In the genomic region with DNA sequence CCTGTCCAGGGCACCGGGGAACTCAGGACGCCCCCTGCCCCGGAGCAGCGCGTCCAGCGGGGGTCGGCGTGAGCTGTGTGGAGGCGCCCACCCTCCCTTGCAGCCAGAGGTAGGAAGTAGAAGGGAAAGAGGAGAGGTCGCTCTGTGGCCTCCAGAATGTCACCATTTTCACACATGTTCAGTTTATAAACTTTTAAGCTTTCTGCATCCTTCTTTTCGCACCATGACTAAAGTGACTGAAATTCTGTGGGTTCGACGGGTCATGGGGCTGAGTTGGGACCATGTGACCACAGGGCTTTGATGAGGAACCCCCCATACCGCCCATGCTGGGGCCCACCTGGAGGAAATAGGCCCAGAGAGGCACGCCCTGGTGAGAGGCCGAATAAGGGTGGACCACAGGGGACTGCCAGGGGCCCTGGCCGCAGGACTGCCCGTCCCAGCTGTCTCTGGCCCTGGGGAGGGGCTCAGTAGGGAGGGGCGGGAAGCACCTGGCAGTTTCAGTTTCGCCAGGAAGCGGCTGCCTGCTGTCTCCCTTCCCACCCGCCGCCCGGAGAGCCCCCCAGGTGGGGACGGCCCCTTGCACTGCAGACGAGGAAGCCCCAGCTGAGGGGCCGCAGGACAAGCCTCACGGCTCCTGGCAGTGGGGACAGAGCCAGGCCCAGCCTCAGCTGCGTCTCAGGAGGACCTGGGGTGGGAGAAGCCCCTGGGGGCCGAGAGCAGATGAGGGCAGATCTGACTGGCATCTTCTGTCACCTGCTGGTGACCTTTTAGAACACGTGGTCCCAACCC, we compare ENCODE assay signal across 12 cellular contexts. TPM values are rescaled to one million over a fixed set of nuclear protein-coding genes. Genes with fewer than 3 reads are reported as not detected.
A peak's percentile ranks its signal among the peaks of the same experiment; 100 is the strongest.
DNase-seq lines count a peak whose midpoint lies in the region; ATAC-seq and TF ChIP-seq lines count a peak whose summit lies in the region.
"Had no signal": no experiment of that assay in that cellular context is flagged by ENCODE, and none has a peak within 500 bp of the region (broad histone marks: within the 10 kb centered on the region; RNA-seq: fewer than 3 reads in every experiment).

No MANE protein-coding gene starts in this region.

- no peak overlapping the region for H3K4me3 Mint-ChIP-seq in activated CD8-positive, alpha-beta T cell treated with anti-CD3 and anti-CD28 coated beads for 36 hours
- no peak overlapping the region for H3K4me3 Mint-ChIP-seq in activated CD4-positive, alpha-beta memory T cell treated with anti-CD3 and anti-CD28 coated beads, Interleukin-2, amount 10 ng/mL, durations not matched to agents 7 days and 5 days

- peaks cover 0 to 25% (median 10%) of the 10 kb centered on the region in 11 experiments; a peak in 8 of 22 replicates for H3K36me3 ChIP-seq in BLaER1 treated with 17β-estradiol and CSF1 and Interleukin-3, amounts not matched to agents 10 nM and 100 nM
- no peaks in the 10 kb centered on the region for H3K36me3 ChIP-seq in upper lobe of right lung
- H3K36me3 ChIP-seq: thyroid gland had no signal

- no peaks in the 10 kb centered on the region for H3K9me3 Mint-ChIP-seq in activated CD8-positive, alpha-beta T cell treated with anti-CD3 and anti-CD28 coated beads for 36 hours
- no peaks in the 10 kb centered on the region for H3K9me3 Mint-ChIP-seq in activated CD4-positive, alpha-beta memory T cell treated with anti-CD3 and anti-CD28 coated beads, Interleukin-2, amount 10 ng/mL, durations not matched to agents 7 days and 5 days

- peak overlapping the region in 8 of 10 experiments; percentile 26 to 51 (median 37); a peak in 13 of 20 replicates for H3K4me3 ChIP-seq in BLaER1 treated with 17β-estradiol and CSF1 and Interleukin-3, amounts not matched to agents 10 nM and 100 nM
- no peak overlapping the region for H3K4me3 ChIP-seq in upper lobe of right lung
- H3K4me3 ChIP-seq: thyroid gland had no signal

- POLR2A ChIA-PET in activated CD8-positive, alpha-beta T cell treated with anti-CD3 and anti-CD28 coated beads for 36 hours (lab: Charles Lee): interaction anchor here (0.5 to 1.1 kb wide), 3 partner anchors 64 to 278 kb away, joined by 3 read pairs; no protein-coding TSS in a partner anchor
- POLR2A ChIA-PET in activated CD4-positive, alpha-beta memory T cell treated with anti-CD3 and anti-CD28 coated beads, Interleukin-2, amount 10 ng/mL, durations not matched to agents 7 days and 5 days (lab: Charles Lee): no interaction called here

- CTCF ChIA-PET in activated CD8-positive, alpha-beta T cell treated with anti-CD3 and anti-CD28 coated beads for 36 hours (lab: Charles Lee): no interaction called here
- CTCF ChIA-PET in activated CD4-positive, alpha-beta memory T cell treated with anti-CD3 and anti-CD28 coated beads, Interleukin-2, amount 10 ng/mL, durations not matched to agents 7 days and 5 days (lab: Charles Lee): no interaction called here

- H3K4me1 ChIP-seq in BLaER1 treated with 17β-estradiol and CSF1 and Interleukin-3, amounts not matched to agents 10 nM and 100 nM: peaks cover 72 to 96% (median 91%) of the 10 kb centered on the region in 10 experiments
- H3K4me1 ChIP-seq in upper lobe of right lung: peaks cover 7% of the 10 kb centered on the region
- H3K4me1 ChIP-seq: thyroid gland had no signal

- no peak overlapping the region for H3K27ac Mint-ChIP-seq in activated CD8-positive, alpha-beta T cell treated with anti-CD3 and anti-CD28 coated beads for 36 hours
- H3K27ac Mint-ChIP-seq in activated CD4-positive, alpha-beta memory T cell treated with anti-CD3 and anti-CD28 coated beads, Interleukin-2, amount 10 ng/mL, durations not matched to agents 7 days and 5 days: no peak overlapping the region

- H3K27me3 ChIP-seq in BLaER1 treated with 17β-estradiol and CSF1 and Interleukin-3, amounts not matched to agents 10 nM and 100 nM: peaks cover 0 to 81% (median 0%) of the 10 kb centered on the region in 11 experiments; a peak in 9 of 22 replicates
- peaks cover 26% of the 10 kb centered on the region for H3K27me3 ChIP-seq in upper lobe of right lung
- H3K27me3 ChIP-seq: thyroid gland had no signal

- H3K9ac ChIP-seq in BLaER1 treated with 17β-estradiol and CSF1 and Interleukin-3, amounts not matched to agents 10 nM and 100 nM: peak overlapping the region in 10 of 11 experiments; percentile 2 to 75 (median 46); a peak in 15 of 22 replicates

- H3K36me3 Mint-ChIP-seq in activated CD8-positive, alpha-beta T cell treated with anti-CD3 and anti-CD28 coated beads for 36 hours (ENCODE audit: low read depth): no peaks in the 10 kb centered on the region
- no peaks in the 10 kb centered on the region for H3K36me3 Mint-ChIP-seq in activated CD4-positive, alpha-beta memory T cell treated with anti-CD3 and anti-CD28 coated beads, Interleukin-2, amount 10 ng/mL, durations not matched to agents 7 days and 5 days (ENCODE audit: low read depth)

- peak; percentile 58 for ATAC-seq in GM19025 (IDR thresholded peaks at IDR 0.05; ENCODE audit: low read depth, unreplicated experiment)
- peak; percentile 42 for ATAC-seq in HG02943 (IDR thresholded peaks at IDR 0.05; ENCODE audit: low read depth, unreplicated experiment)
- peak; percentile 79 for ATAC-seq in activated CD8-positive, alpha-beta T cell treated with anti-CD3 and anti-CD28 coated beads for 36 hours
- no peak for ATAC-seq in upper lobe of right lung

- H3K4me1 Mint-ChIP-seq in activated CD8-positive, alpha-beta T cell treated with anti-CD3 and anti-CD28 coated beads for 36 hours (ENCODE audit: low read depth): peaks cover 15% of the 10 kb centered on the region
- peaks cover 4% of the 10 kb centered on the region for H3K4me1 Mint-ChIP-seq in activated CD4-positive, alpha-beta memory T cell treated with anti-CD3 and anti-CD28 coated beads, Interleukin-2, amount 10 ng/mL, durations not matched to agents 7 days and 5 days

- H3K4me2 ChIP-seq in BLaER1 treated with 17β-estradiol and CSF1 and Interleukin-3, amounts not matched to agents 10 nM and 100 nM: peak overlapping the region; percentile 64 to 100 (median 98)

- H3K9me3 ChIP-seq in BLaER1 treated with 17β-estradiol and CSF1 and Interleukin-3, amounts not matched to agents 10 nM and 100 nM (replicated peaks in 1 of 11): no peaks in the 10 kb centered on the region
- H3K9me3 ChIP-seq in upper lobe of right lung: no peaks in the 10 kb centered on the region
- H3K9me3 ChIP-seq: thyroid gland had no signal

- peak; percentile 66 for DNase-seq in activated CD8-positive, alpha-beta T cell treated with anti-CD3 and anti-CD28 coated beads for 36 hours
- no peak for DNase-seq in NCI-H2081 treated with DMSO at 0.1 percent for 48 hours (lab: John Stamatoyannopoulos, UW)
- no peak for DNase-seq in activated CD4-positive, alpha-beta memory T cell treated with anti-CD3 and anti-CD28 coated beads, Interleukin-2, amount 10 ng/mL, durations not matched to agents 7 days and 5 days
- no peak for DNase-seq in upper lobe of right lung
- no peak for DNase-seq in HUDEP-2 (lab: John Stamatoyannopoulos, UW; ENCODE audit: unreplicated experiment in 76 of 76)
- DNase-seq: Karpas-422 had no signal

- peaks cover 58 to 97% (median 87%) of the 10 kb centered on the region in 11 experiments; a peak in 21 of 22 replicates for H4K20me1 ChIP-seq in BLaER1 treated with 17β-estradiol and CSF1 and Interleukin-3, amounts not matched to agents 10 nM and 100 nM

- peak overlapping the region in 8 of 11 experiments; percentile 17 to 89 (median 73); a peak in 14 of 22 replicates for H3K27ac ChIP-seq in BLaER1 treated with 17β-estradiol and CSF1 and Interleukin-3, amounts not matched to agents 10 nM and 100 nM
- H3K27ac ChIP-seq in upper lobe of right lung: no peak overlapping the region
- H3K27ac ChIP-seq: C4-2B, thyroid gland had no signal

- H3K27me3 Mint-ChIP-seq in activated CD8-positive, alpha-beta T cell treated with anti-CD3 and anti-CD28 coated beads for 36 hours: peaks cover 6% of the 10 kb centered on the region
- peaks cover 7% of the 10 kb centered on the region for H3K27me3 Mint-ChIP-seq in activated CD4-positive, alpha-beta memory T cell treated with anti-CD3 and anti-CD28 coated beads, Interleukin-2, amount 10 ng/mL, durations not matched to agents 7 days and 5 days

- TF ChIP-seq CTCF in activated CD8-positive, alpha-beta T cell treated with anti-CD3 and anti-CD28 coated beads for 36 hours (IDR thresholded peaks at IDR 0.05): no peak
- TF ChIP-seq CTCF in upper lobe of right lung (IDR thresholded peaks at IDR 0.05): no peak

- intact Hi-C loops in activated CD8-positive, alpha-beta T cell treated with anti-CD3 and anti-CD28 coated beads for 36 hours (cut with micrococcal nuclease): no loop called here
- intact Hi-C loops in upper lobe of right lung (cut with DNase I): no loop called here

RNA-seq across cellular contexts. Expression of a gene that starts 9.0 kb away (rescaled TPM):
- total RNA-seq in activated CD8-positive, alpha-beta T cell treated with anti-CD3 and anti-CD28 coated beads for 36 hours: under 1 TPM; 0.14 to 0.34 TPM
- total RNA-seq in activated CD4-positive, alpha-beta memory T cell treated with anti-CD3 and anti-CD28 coated beads, Interleukin-2, amount 10 ng/mL, durations not matched to agents 7 days and 5 days: not detected
- 19.0 TPM for total RNA-seq in upper lobe of right lung
- total RNA-seq: activated CD8-positive, alpha-beta memory T cell treated with anti-CD3 and anti-CD28 coated beads for 36 hours had no signal

Comparison
In these comparisons a context has a peak if more than half of its experiments do, and no peak if none do; other contexts are left out.
1. RNA of a gene that starts 9.0 kb away (total RNA-seq): 19.0 TPM in upper lobe of right lung (single experiment); 0.14 to 0.34 TPM in activated CD8-positive, alpha-beta T cell treated with anti-CD3 and anti-CD28 coated beads for 36 hours and not detected in activated CD4-positive, alpha-beta memory T cell treated with anti-CD3 and anti-CD28 coated beads, Interleukin-2, amount 10 ng/mL, durations not matched to agents 7 days and 5 days; every median in the first group is over 10 times any median in the second.